Comparison of ENCODE assay signal across 33 cellular contexts in the genomic region with DNA sequence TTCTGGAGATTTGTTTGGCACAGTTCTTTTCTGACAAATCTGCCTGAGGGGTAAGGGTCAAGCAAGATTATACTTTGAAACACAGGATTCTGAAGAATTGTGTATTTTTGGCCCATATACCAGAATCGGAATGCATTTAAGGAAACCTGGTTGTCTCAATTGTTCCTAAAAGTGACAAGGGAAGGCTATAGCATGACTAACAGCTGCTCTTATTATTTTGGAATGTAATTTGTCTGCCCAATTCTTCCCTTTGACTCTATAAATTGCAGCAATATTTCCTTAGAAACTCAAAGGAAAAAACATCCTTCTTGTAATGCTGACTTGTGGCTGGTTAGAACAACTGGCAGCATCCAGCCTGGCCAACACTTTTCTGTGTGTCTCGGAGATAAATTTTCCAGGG. TPM values are rescaled to one million over a fixed set of nuclear protein-coding genes. Genes with fewer than 3 reads are reported as not detected.
A peak's percentile ranks its signal among the peaks of the same experiment; 100 is the strongest.
DNase-seq lines count a peak whose midpoint lies in the region; TF ChIP-seq lines count a peak whose summit lies in the region.
"Had no signal": no experiment of that assay in that cellular context is flagged by ENCODE, and none has a peak within 500 bp of the region (broad histone marks: within the 10 kb centered on the region; RNA-seq: fewer than 3 reads in every experiment).

No MANE protein-coding gene starts in this region.

- peaks cover 0 to 10% of the 10 kb centered on the region in 2 experiments; a peak in 1 of 4 replicates for H3K4me1 ChIP-seq in SK-N-SH (ENCODE audit: control insufficient read depth in 1 of 2, insufficient read depth in 2 of 2, low read depth in 1 of 2, low read length in 1 of 2)
- peaks cover 36% of the 10 kb centered on the region for H3K4me1 ChIP-seq in skeletal muscle satellite cell (ENCODE audit: control insufficient read depth, insufficient read depth, low read length)
- H3K4me1 ChIP-seq: SJCRH30, uterus had no signal

- H3F3A ChIP-seq in SK-N-SH (replicated peaks; ENCODE audit: insufficient read depth), result peaks cover 4% of the 10 kb centered on the region

- no peak overlapping the region for H3K9ac ChIP-seq in SK-N-SH
- H3K9ac ChIP-seq in skeletal muscle satellite cell (ENCODE audit: low read depth, low read length), result peak overlapping the region; percentile 48
- H3K9ac ChIP-seq: BLaER1 treated with 17β-estradiol and CSF1 and Interleukin-3, amounts not matched to agents 10 nM and 100 nM had no signal

- TF ChIP-seq EP300 in SK-N-SH (IDR thresholded peaks at IDR 0.05; ENCODE audit: borderline replicate concordance in 1 of 2, low read depth in 1 of 2, low read length in 1 of 2), result no peak

- H3K4me3 ChIP-seq in SK-N-SH (ENCODE audit: low read depth in 2 of 2, low read length in 1 of 2) (no peak overlapping the region), skeletal muscle satellite cell (ENCODE audit: low read length) (no peak overlapping the region), foreskin fibroblast (ENCODE audit: low read depth in 1 of 2, low read length in 2 of 2) (no peak overlapping the region)
- H3K4me3 ChIP-seq: BLaER1 treated with 17β-estradiol and CSF1 and Interleukin-3, amounts not matched to agents 10 nM and 100 nM; K562; mucosa of descending colon; ovary; SJCRH30; thyroid gland; uterus had no signal

- peak overlapping the region; percentile 8 to 47; a peak in 3 of 4 replicates for H3K27ac ChIP-seq in SK-N-SH (ENCODE audit: low read depth in 2 of 2, low read length in 1 of 2)
- H3K27ac ChIP-seq: BLaER1 treated with 17β-estradiol and CSF1 and Interleukin-3, amounts not matched to agents 10 nM and 100 nM; ovary; SJCRH30; thyroid gland; uterus; WERI-Rb-1 had no signal

- H3K4me2 ChIP-seq in SK-N-SH, result peak overlapping the region; percentile 20; the same call in 1 of the 2 replicates
- H3K4me2 ChIP-seq in skeletal muscle satellite cell (ENCODE audit: low read length), result no peak overlapping the region
- H3K4me2 ChIP-seq: BLaER1 treated with 17β-estradiol and CSF1 and Interleukin-3, amounts not matched to agents 10 nM and 100 nM had no signal

- H3K27me3 ChIP-seq in SK-N-SH (ENCODE audit: insufficient read depth) (no peaks in the 10 kb centered on the region), skeletal muscle satellite cell (ENCODE audit: control insufficient read depth, insufficient read depth, low read length) (no peaks in the 10 kb centered on the region)
- H3K27me3 ChIP-seq: BLaER1 treated with 17β-estradiol and CSF1 and Interleukin-3, amounts not matched to agents 10 nM and 100 nM; ovary; SJCRH30; thyroid gland; uterus had no signal

- POLR2A ChIA-PET in SK-N-SH (lab: Yijun Ruan, JAX), result no interaction called here

- no peak for TF ChIP-seq CTCF in SK-N-SH (IDR thresholded peaks at IDR 0.05)
- TF ChIP-seq CTCF in foreskin fibroblast (IDR thresholded peaks at IDR 0.05; ENCODE audit: low read depth, low read length), result no peak

- no peak for TF ChIP-seq RAD21 in SK-N-SH (IDR thresholded peaks at IDR 0.05; ENCODE audit: low read length)

- H3K9me2 ChIP-seq in SK-N-SH, result no peaks in the 10 kb centered on the region

- H4K20me1 ChIP-seq in SK-N-SH (ENCODE audit: insufficient read depth), result no peaks in the 10 kb centered on the region
- H4K20me1 ChIP-seq: BLaER1 treated with 17β-estradiol and CSF1 and Interleukin-3, amounts not matched to agents 10 nM and 100 nM had no signal

- H2AFZ ChIP-seq in SK-N-SH (ENCODE audit: low read depth), result 0 out of 2 replicates have a peak overlapping the region, but pooled peaks have one; percentile 17

- CTCF ChIA-PET in SK-N-SH (lab: Yijun Ruan, JAX), result interaction anchor here (1.1 kb wide), 1 partner anchor 26 kb away, joined by 3 read pairs; no protein-coding TSS in a partner anchor

- no peaks in the 10 kb centered on the region for H3K9me3 ChIP-seq in SK-N-SH
- no peaks in the 10 kb centered on the region for H3K9me3 ChIP-seq in skeletal muscle satellite cell (replicated peaks; ENCODE audit: low read length)
- H3K9me3 ChIP-seq: BLaER1 treated with 17β-estradiol and CSF1 and Interleukin-3, amounts not matched to agents 10 nM and 100 nM; mucosa of descending colon; ovary; SJCRH30; thyroid gland; uterus had no signal

- H3K36me3 ChIP-seq in SK-N-SH (replicated peaks in 1 of 2; ENCODE audit: control insufficient read depth in 1 of 2, insufficient read depth in 2 of 2, low read length in 1 of 2), result no peaks in the 10 kb centered on the region
- H3K36me3 ChIP-seq in skeletal muscle satellite cell (ENCODE audit: insufficient read depth, low read length), result no peaks in the 10 kb centered on the region
- H3K36me3 ChIP-seq: BLaER1 treated with 17β-estradiol and CSF1 and Interleukin-3, amounts not matched to agents 10 nM and 100 nM; ovary; SJCRH30; thyroid gland; uterus; WERI-Rb-1 had no signal

- DNase-seq in EH (ENCODE audit: low read depth) (peak; percentile 74), SK-N-SH (no peak), fibroblast of gingiva (ENCODE audit: low read depth) (peak; percentile 43), foreskin fibroblast (no peak), C1 segment of cervical spinal cord (lab: John Stamatoyannopoulos, UW) (no peak), islet precursor cell (no peak), anterior cingulate cortex (lab: John Stamatoyannopoulos, UW) (no peak)
- DNase-seq: activated CD4-positive, alpha-beta T cell treated with anti-CD3 and anti-CD28 coated beads for 48 hours; COR-L47; GDM1; GOT3; immature natural killer cell; left colon; mammary epithelial cell; mucosa of descending colon; NCI-H1105 treated with DMSO at 0.1 percent for 48 hours; NCI-H187 treated with DMSO at 0.1 percent for 48 hours; NCI-H2171 treated with DMSO at 0.1 percent for 48 hours; NCI-H510A; ovary; retina; SJCRH30; stimulated activated CD4-positive, alpha-beta T cell treated with anti-CD3 and anti-CD28 coated beads, Interleukin-1b, Interleukin-23, amount 100 ng/mL, for 48 hours; stimulated activated CD8-positive, alpha-beta memory T cell treated with anti-CD3 and anti-CD28 coated beads, Interleukin-4, amount 100 ng/mL, for 48 hours; thyroid gland; uterus; WERI-Rb-1 had no signal

- WGBS in SK-N-SH (ENCODE audit: low lambda C conversion rate), result 54% methylated on average over 2 of the region's 2 CpGs

- H3K79me2 ChIP-seq in SK-N-SH (ENCODE audit: insufficient read depth), result no peaks in the 10 kb centered on the region

TF ChIP-seq in SK-N-SH, 30 proteins besides CTCF, POLR2A, EP300 and RAD21 (continues in another document):
- TF ChIP-seq, protein P1, sequence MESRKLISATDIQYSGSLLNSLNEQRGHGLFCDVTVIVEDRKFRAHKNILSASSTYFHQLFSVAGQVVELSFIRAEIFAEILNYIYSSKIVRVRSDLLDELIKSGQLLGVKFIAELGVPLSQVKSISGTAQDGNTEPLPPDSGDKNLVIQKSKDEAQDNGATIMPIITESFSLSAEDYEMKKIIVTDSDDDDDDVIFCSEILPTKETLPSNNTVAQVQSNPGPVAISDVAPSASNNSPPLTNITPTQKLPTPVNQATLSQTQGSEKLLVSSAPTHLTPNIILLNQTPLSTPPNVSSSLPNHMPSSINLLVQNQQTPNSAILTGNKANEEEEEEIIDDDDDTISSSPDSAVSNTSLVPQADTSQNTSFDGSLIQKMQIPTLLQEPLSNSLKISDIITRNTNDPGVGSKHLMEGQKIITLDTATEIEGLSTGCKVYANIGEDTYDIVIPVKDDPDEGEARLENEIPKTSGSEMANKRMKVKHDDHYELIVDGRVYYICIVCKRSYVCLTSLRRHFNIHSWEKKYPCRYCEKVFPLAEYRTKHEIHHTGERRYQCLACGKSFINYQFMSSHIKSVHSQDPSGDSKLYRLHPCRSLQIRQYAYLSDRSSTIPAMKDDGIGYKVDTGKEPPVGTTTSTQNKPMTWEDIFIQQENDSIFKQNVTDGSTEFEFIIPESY (IDR thresholded peaks at IDR 0.05; ENCODE audit: borderline replicate concordance, low read depth), result no peak
- TF ChIP-seq GATA2 (CRISPR knock-in tag; IDR thresholded peaks at IDR 0.05) (no peak), POLR2AphosphoS5 (IDR thresholded peaks at IDR 0.05; ENCODE audit: low read depth, low read length) (no peak), NFIC (IDR thresholded peaks at IDR 0.05; ENCODE audit: borderline replicate concordance) (peak; percentile 29; the same call in 1 of the 2 replicates), JUND (IDR thresholded peaks at IDR 0.05) (no peak), RCOR1 (IDR thresholded peaks at IDR 0.05; ENCODE audit: low read length) (no peak), TEAD4 (IDR thresholded peaks at IDR 0.05; ENCODE audit: borderline replicate concordance, insufficient read depth) (no peak), SIN3A (IDR thresholded peaks at IDR 0.05; ENCODE audit: borderline replicate concordance, low read depth, low read length) (no peak), EZH2phosphoT487 (IDR thresholded peaks at IDR 0.05; ENCODE audit: borderline replicate concordance, low read depth) (no peak), ELF1 (IDR thresholded peaks at IDR 0.05) (no peak), FOSL2 (IDR thresholded peaks at IDR 0.05; ENCODE audit: borderline replicate concordance, low read depth) (no peak), NRF1 (IDR thresholded peaks at IDR 0.05; ENCODE audit: low read depth, low read length) (no peak)
- TF ChIP-seq, protein P2, sequence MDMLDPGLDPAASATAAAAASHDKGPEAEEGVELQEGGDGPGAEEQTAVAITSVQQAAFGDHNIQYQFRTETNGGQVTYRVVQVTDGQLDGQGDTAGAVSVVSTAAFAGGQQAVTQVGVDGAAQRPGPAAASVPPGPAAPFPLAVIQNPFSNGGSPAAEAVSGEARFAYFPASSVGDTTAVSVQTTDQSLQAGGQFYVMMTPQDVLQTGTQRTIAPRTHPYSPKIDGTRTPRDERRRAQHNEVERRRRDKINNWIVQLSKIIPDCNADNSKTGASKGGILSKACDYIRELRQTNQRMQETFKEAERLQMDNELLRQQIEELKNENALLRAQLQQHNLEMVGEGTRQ (IDR thresholded peaks at IDR 0.05; ENCODE audit: borderline replicate concordance, low read depth, low read length), result no peak
- TF ChIP-seq, protein P3, sequence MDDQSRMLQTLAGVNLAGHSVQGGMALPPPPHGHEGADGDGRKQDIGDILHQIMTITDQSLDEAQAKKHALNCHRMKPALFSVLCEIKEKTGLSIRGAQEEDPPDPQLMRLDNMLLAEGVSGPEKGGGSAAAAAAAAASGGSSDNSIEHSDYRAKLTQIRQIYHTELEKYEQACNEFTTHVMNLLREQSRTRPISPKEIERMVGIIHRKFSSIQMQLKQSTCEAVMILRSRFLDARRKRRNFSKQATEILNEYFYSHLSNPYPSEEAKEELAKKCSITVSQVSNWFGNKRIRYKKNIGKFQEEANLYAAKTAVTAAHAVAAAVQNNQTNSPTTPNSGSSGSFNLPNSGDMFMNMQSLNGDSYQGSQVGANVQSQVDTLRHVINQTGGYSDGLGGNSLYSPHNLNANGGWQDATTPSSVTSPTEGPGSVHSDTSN (IDR thresholded peaks at IDR 0.05), result peak; percentile 73

RNA-seq across cellular contexts. Expression of a gene that starts 15.8 kb away (rescaled TPM):
- polyA plus RNA-seq in SK-N-SH (2012; rRNA removed), result 5.0 and 7.2 TPM in 2 replicates
- polyA plus RNA-seq in SK-N-SH (2012; cell fraction: cytosol; rRNA removed), result 7.2 and 7.6 TPM in 2 replicates
- polyA plus RNA-seq in SK-N-SH (2012; cell fraction: nucleus; rRNA removed), result 3.7 and 10.9 TPM in 2 replicates
- under 0.01 and 4.6 TPM in 2 replicates for total RNA-seq in skeletal muscle satellite cell (2012; rRNA removed)
- total RNA-seq: activated T-helper 17 cell treated with anti-CD3 and anti-CD28 coated beads, Interleukin-2, amount 50 U/mL, for 72 hours; HT1080; MCF 10A; SJCRH30 had no signal
- polyA plus RNA-seq: immature natural killer cell, mammary epithelial cell had no signal

Comparison
In these comparisons a context has a peak if more than half of its experiments do, and no peak if none do; other contexts are left out.
1. DNase-seq: peak in EH (single experiment) and fibroblast of gingiva (single experiment); none in SK-N-SH (single experiment), foreskin fibroblast (0 of 2), C1 segment of cervical spinal cord (0 of 14), islet precursor cell (single experiment) and anterior cingulate cortex (0 of 58).